Comparison of ENCODE assay signal across 8 cellular contexts in genomic region chr13:112968380-112968909, GRCh38. TPM values are rescaled to one million over a fixed set of nuclear protein-coding genes. Genes with fewer than 3 reads are reported as not detected.
A peak's percentile ranks its signal among the peaks of the same experiment; 100 is the strongest.
DNase-seq lines count a peak whose midpoint lies in the region; ATAC-seq, FAIRE-seq and TF ChIP-seq lines count a peak whose summit lies in the region.

No MANE protein-coding gene starts in this region.

- no peaks in the 10 kb centered on the region for H3K27me3 Mint-ChIP-seq in T-cell
- H3K27me3 Mint-ChIP-seq in stimulated activated memory B cell treated with anti-CD40 and anti-IgM and Interleukin-4, amounts not matched to agents 10 μg/mL and 1 μg/mL and 100 μg/mL, for 72 hours: peaks cover 48% of the 10 kb centered on the region

- H3K9me3 ChIP-seq in mesodermal cell (ENCODE audit: control insufficient read depth, low read length): peaks cover 10% of the 10 kb centered on the region

- WGBS in mesodermal cell (ENCODE audit: insufficient coverage in 2 of 2), 2 experiments: 16 to 19% methylated on average over 47 to 52 of the region's 52 CpGs

- ATAC-seq in T-cell (replicated peaks in 1 of 4) (peak; percentile 41 to 53 (median 50)), GM19351 (IDR thresholded peaks at IDR 0.05; ENCODE audit: unreplicated experiment) (no peak)
- peak; percentile 69 for ATAC-seq in stimulated activated memory B cell treated with anti-CD40 and anti-IgM and Interleukin-4, amounts not matched to agents 10 μg/mL and 1 μg/mL and 100 μg/mL, for 72 hours

- CTCF ChIA-PET in T-cell (lab: Charles Lee): no interaction called here

- peaks cover 19% of the 10 kb centered on the region for H3K27me3 ChIP-seq in bronchial epithelial cell (ENCODE audit: control insufficient read depth, insufficient read depth, low read length)

- H3K4me1 Mint-ChIP-seq in T-cell: peaks cover 31 to 43% (median 36%) of the 10 kb centered on the region in 3 donors
- H3K4me1 Mint-ChIP-seq in stimulated activated memory B cell treated with anti-CD40 and anti-IgM and Interleukin-4, amounts not matched to agents 10 μg/mL and 1 μg/mL and 100 μg/mL, for 72 hours: peaks cover 10% of the 10 kb centered on the region

- peak overlapping the region; percentile 74 to 80 for H3K27ac Mint-ChIP-seq in T-cell
- H3K27ac Mint-ChIP-seq in stimulated activated memory B cell treated with anti-CD40 and anti-IgM and Interleukin-4, amounts not matched to agents 10 μg/mL and 1 μg/mL and 100 μg/mL, for 72 hours: no peak overlapping the region

- no peak overlapping the region for H3K27ac ChIP-seq in mesodermal cell (ENCODE audit: low read depth, low read length, severe bottlenecking)

- peak; percentile 5 for TF ChIP-seq CTCF in bronchial epithelial cell (IDR thresholded peaks at IDR 0.05; ENCODE audit: insufficient read depth, low read length, severe bottlenecking)

- DNase-seq in NCI-H1694 treated with DMSO at 0.1 percent for 48 hours (lab: John Stamatoyannopoulos, UW) (peak; percentile 15), NCI-H1694 (lab: John Stamatoyannopoulos, UW) (no peak), T-cell (peak; percentile 28 to 69 (median 55)), bronchial epithelial cell (ENCODE audit: low read depth) (no peak), NCI-H446 treated with DMSO at 0.1 percent for 48 hours (lab: John Stamatoyannopoulos, UW) (no peak)

- FAIRE-seq in bronchial epithelial cell (lab: Jason Lieb, UNC): no peak

- H3K36me3 ChIP-seq in bronchial epithelial cell (ENCODE audit: control insufficient read depth, insufficient read depth, low read length) (no peaks in the 10 kb centered on the region), mesodermal cell (ENCODE audit: control insufficient read depth, insufficient read depth, low read length) (no peaks in the 10 kb centered on the region)

- H3K4me3 ChIP-seq in bronchial epithelial cell (ENCODE audit: low read depth, low read length) (no peak overlapping the region), mesodermal cell (ENCODE audit: extremely low read depth, insufficient read depth, low read length, poor library complexity, severe bottlenecking) (peak overlapping the region; percentile 49)

- POLR2A ChIA-PET in T-cell (lab: Charles Lee): interaction anchor here (0.5 to 0.7 kb wide), 2 partner anchors 18 to 196 kb away, joined by 3 to 4 read pairs; no protein-coding TSS in a partner anchor

- no peaks in the 10 kb centered on the region for H3K9me3 Mint-ChIP-seq in T-cell
- H3K9me3 Mint-ChIP-seq in stimulated activated memory B cell treated with anti-CD40 and anti-IgM and Interleukin-4, amounts not matched to agents 10 μg/mL and 1 μg/mL and 100 μg/mL, for 72 hours: peaks cover 8% of the 10 kb centered on the region

- H3K4me3 Mint-ChIP-seq in T-cell: peak overlapping the region; percentile 88 to 92 (median 92)
- H3K4me3 Mint-ChIP-seq in stimulated activated memory B cell treated with anti-CD40 and anti-IgM and Interleukin-4, amounts not matched to agents 10 μg/mL and 1 μg/mL and 100 μg/mL, for 72 hours: peak overlapping the region; percentile 69

- no peaks in the 10 kb centered on the region for H3K36me3 Mint-ChIP-seq in T-cell
- H3K36me3 Mint-ChIP-seq in stimulated activated memory B cell treated with anti-CD40 and anti-IgM and Interleukin-4, amounts not matched to agents 10 μg/mL and 1 μg/mL and 100 μg/mL, for 72 hours: peaks cover 7% of the 10 kb centered on the region

- H3K4me1 ChIP-seq in mesodermal cell (ENCODE audit: control insufficient read depth, insufficient read depth, low read length, poor library complexity, severe bottlenecking): no peaks in the 10 kb centered on the region

RNA-seq across cellular contexts. Expression of gene MCF2L, which starts 0.6 kb away (rescaled TPM):
- total RNA-seq in T-cell (10 to 100 TPM; 18.2 to 30.0 (median 24.7) TPM), bronchial epithelial cell (under 0.01 TPM in 2 replicates)
- 6.9 TPM for polyA plus RNA-seq in mesodermal cell (2013, experiment 1 of 2)
- 5.9 TPM for polyA plus RNA-seq in mesodermal cell (2013, experiment 2 of 2)

Comparison
In these comparisons a context has a peak if more than half of its experiments do, and no peak if none do; other contexts are left out.
1. DNase-seq: peak in NCI-H1694 treated with DMSO at 0.1 percent for 48 hours (single experiment) and T-cell (34 of 34); none in NCI-H1694 (single experiment), bronchial epithelial cell (single experiment) and NCI-H446 treated with DMSO at 0.1 percent for 48 hours (single experiment).
2. RNA of gene MCF2L, which starts 0.6 kb away (total RNA-seq): 18.2 to 30.0 TPM in T-cell; under 0.01 TPM in bronchial epithelial cell; every median in the first group is over 10 times any median in the second.